9 cellular contexts compared by ENCODE assay signal in genomic region chr12:106582661-106583577, GRCh38. TPM values are rescaled to one million over a fixed set of nuclear protein-coding genes. Genes with fewer than 3 reads are reported as not detected.
DNase-seq lines count a peak whose midpoint lies in the region; ATAC-seq and TF ChIP-seq lines count a peak whose summit lies in the region.
"Had no signal": no experiment of that assay in that cellular context is flagged by ENCODE, and none has a peak within 500 bp of the region (broad histone marks: within the 10 kb centered on the region; RNA-seq: fewer than 3 reads in every experiment).

Gene RFX4 (plus strand): TSS chr12:106583004. CDS start chr12:106583321, 317 bp downstream.

- peak within 1 kb of the TSS; percentile 5 for H3K4me3 Mint-ChIP-seq in activated B cell treated with CpG ODN at 0.5 μM for 24 hours

- H3K9ac ChIP-seq in skeletal muscle tissue (ENCODE audit: low read depth in 1 of 3, low read length in 3 of 3): no peak within 1 kb of the TSS

- DNase-seq in NCI-H1105 treated with DMSO at 0.1 percent for 48 hours (lab: John Stamatoyannopoulos, UW) (peak; percentile 31), NCI-H1105 (lab: John Stamatoyannopoulos, UW) (no peak), activated B cell treated with CpG ODN at 0.5 μM for 24 hours (no peak), hypothalamus (lab: John Stamatoyannopoulos, UW) (peak in 31 of 51 donors; percentile 5 to 82 (median 60)), H4 (ENCODE audit: low spot score) (no peak), HPDE6-E6E7 (ENCODE audit: extremely low spot score) (no peak)

- H3K4me1 Mint-ChIP-seq in activated B cell treated with CpG ODN at 0.5 μM for 24 hours: peaks cover 17% of the 10 kb centered on the region

- no peaks in the 10 kb centered on the region for H3K9me3 Mint-ChIP-seq in activated B cell treated with CpG ODN at 0.5 μM for 24 hours

- H3K27me3 ChIP-seq in skeletal muscle tissue (ENCODE audit: control insufficient read depth in 3 of 3, insufficient read depth in 3 of 3, low read length in 3 of 3): peaks cover 81 to 84% (median 82%) of the 10 kb centered on the region in 3 donors

- H3K36me3 Mint-ChIP-seq in activated B cell treated with CpG ODN at 0.5 μM for 24 hours (ENCODE audit: low read depth): no peaks in the 10 kb centered on the region

- POLR2A ChIA-PET in activated B cell treated with CpG ODN at 0.5 μM for 24 hours (lab: Charles Lee): no interaction called here

- intact Hi-C loops in activated B cell treated with CpG ODN at 0.5 μM for 24 hours (cut with micrococcal nuclease): loop anchor here (10.0 kb wide), 1 partner anchor 332 kb away; no protein-coding TSS in a partner anchor

- H3K9me3 ChIP-seq in skeletal muscle tissue (ENCODE audit: control insufficient read depth in 3 of 3, low read length in 3 of 3): no peaks in the 10 kb centered on the region

- peak within 1 kb of the TSS; percentile 51 to 68 (median 55) for H3K4me3 ChIP-seq in skeletal muscle tissue (ENCODE audit: low read length in 3 of 3)

- H3K36me3 ChIP-seq in skeletal muscle tissue (ENCODE audit: control insufficient read depth in 3 of 3, insufficient read depth in 3 of 3, low read length in 3 of 3): no peaks in the 10 kb centered on the region

- H3K4me1 ChIP-seq in skeletal muscle tissue (ENCODE audit: control insufficient read depth in 3 of 3, insufficient read depth in 3 of 3, low read length in 3 of 3): peaks cover 23 to 28% (median 26%) of the 10 kb centered on the region in 3 donors

- ATAC-seq in activated B cell treated with CpG ODN at 0.5 μM for 24 hours (ENCODE audit: low read depth) (no peak), HG03196 (IDR thresholded peaks at IDR 0.05; ENCODE audit: unreplicated experiment) (no peak)

- H3K27me3 Mint-ChIP-seq in activated B cell treated with CpG ODN at 0.5 μM for 24 hours: peaks cover 73% of the 10 kb centered on the region

- no peak for TF ChIP-seq CTCF in activated B cell treated with CpG ODN at 0.5 μM for 24 hours (IDR thresholded peaks at IDR 0.05)

- no peak within 1 kb of the TSS for H3K27ac ChIP-seq in skeletal muscle tissue (ENCODE audit: low read depth, low read length)

- no peak within 1 kb of the TSS for H3K27ac Mint-ChIP-seq in activated B cell treated with CpG ODN at 0.5 μM for 24 hours

- CTCF ChIA-PET in activated B cell treated with CpG ODN at 0.5 μM for 24 hours (lab: Charles Lee): no interaction called here

RNA-seq across cellular contexts. Expression of gene RFX4, which starts in this region (rescaled TPM):
- not detected in 2 replicates for total RNA-seq in activated B cell treated with CpG ODN at 0.5 μM for 24 hours
- not detected for total RNA-seq in skeletal muscle tissue
- not detected in 2 replicates for total RNA-seq in H4 (2014; rRNA removed; shearing (Covaris generic))
- total RNA-seq: HT1080 had no signal

Comparison
In these comparisons a context has a peak if more than half of its experiments do, and no peak if none do; other contexts are left out.
1. DNase-seq: peak in NCI-H1105 treated with DMSO at 0.1 percent for 48 hours (single experiment) and hypothalamus (31 of 51); none in NCI-H1105 (single experiment), activated B cell treated with CpG ODN at 0.5 μM for 24 hours (single experiment), H4 (single experiment) and HPDE6-E6E7 (single experiment).